In the genomic region with DNA sequence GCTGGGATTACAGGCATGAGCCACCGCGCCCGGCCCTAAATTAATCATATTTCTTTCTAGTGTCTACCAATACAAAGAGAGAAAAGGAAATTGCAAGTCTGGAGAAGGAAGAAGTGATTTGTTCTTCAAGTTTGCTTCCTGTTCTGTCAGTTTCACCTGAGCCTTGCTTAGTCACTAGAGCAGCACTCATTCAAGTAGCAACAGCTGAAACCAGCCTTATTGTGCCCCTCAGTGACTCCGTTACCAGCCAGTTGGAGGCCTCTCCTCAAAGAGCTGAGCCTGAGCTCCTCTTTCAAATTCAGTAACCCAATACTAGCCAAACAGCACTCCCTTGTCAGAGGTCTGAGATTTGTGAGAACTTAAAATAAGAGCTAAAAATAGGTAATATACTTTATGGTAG, we compare ENCODE assay signal across 13 cellular contexts. TPM values are rescaled to one million over a fixed set of nuclear protein-coding genes. Genes with fewer than 3 reads are reported as not detected.
A peak's percentile ranks its signal among the peaks of the same experiment; 100 is the strongest.
DNase-seq lines count a peak whose midpoint lies in the region; ATAC-seq and TF ChIP-seq lines count a peak whose summit lies in the region.
"Had no signal": no experiment of that assay in that cellular context is flagged by ENCODE, and none has a peak within 500 bp of the region (broad histone marks: within the 10 kb centered on the region; RNA-seq: fewer than 3 reads in every experiment).

No MANE protein-coding gene starts in this region.

- H3K9me2 ChIP-seq in DOHH2 (replicated peaks; ENCODE audit: control insufficient read depth, low read length) = no peaks in the 10 kb centered on the region

- peaks cover 100% of the 10 kb centered on the region for H3K79me2 ChIP-seq in DOHH2 (ENCODE audit: control insufficient read depth, low read length)

- TF ChIP-seq CTCF in DOHH2 (IDR thresholded peaks at IDR 0.05; ENCODE audit: low read depth, low read length, poor library complexity, severe bottlenecking) = no peak

- no peaks in the 10 kb centered on the region for H3K27me3 ChIP-seq in DOHH2 (ENCODE audit: control insufficient read depth, low read length)

- H3K27ac Mint-ChIP-seq in activated T-helper 17 cell treated with anti-CD3 and anti-CD28 coated beads, Interleukin-2, amount 50 U/mL, for 72 hours = no peak overlapping the region
- no peak overlapping the region for H3K27ac Mint-ChIP-seq in memory B cell

- 0 out of 2 replicates have a peak overlapping the region, but pooled peaks have one; percentile 24 for H3K4me2 ChIP-seq in DOHH2 (ENCODE audit: low read length)

- H3K4me1 ChIP-seq in DOHH2 (ENCODE audit: control insufficient read depth, low read length) = peaks cover 27% of the 10 kb centered on the region

- H3F3A ChIP-seq in DOHH2 (ENCODE audit: control insufficient read depth, insufficient read depth) = no peaks in the 10 kb centered on the region; the same call in 1 of the 2 replicates

- peaks cover 3% of the 10 kb centered on the region for H3K9me3 Mint-ChIP-seq in activated T-helper 17 cell treated with anti-CD3 and anti-CD28 coated beads, Interleukin-2, amount 50 U/mL, for 72 hours
- peaks cover 5% of the 10 kb centered on the region for H3K9me3 Mint-ChIP-seq in memory B cell

- peak; percentile 33 for DNase-seq in NCI-H128 (lab: John Stamatoyannopoulos, UW; ENCODE audit: unreplicated experiment)
- peak in 1 of 2 donors; percentile 21 for DNase-seq in memory B cell (ENCODE audit: low spot score in 2 of 2)
- no peak for DNase-seq in UCSD-AML1 (lab: John Stamatoyannopoulos, UW; ENCODE audit: unreplicated experiment)
- DNase-seq in NCI-H1105 (lab: John Stamatoyannopoulos, UW) = no peak
- DNase-seq: dermis blood vessel endothelial cell; stimulated activated CD4-positive, alpha-beta T cell treated with anti-CD3 and anti-CD28 coated beads, Interleukin-15, amount 100 ng/mL, for 24 hours had no signal

- H3K27me3 Mint-ChIP-seq in activated T-helper 17 cell treated with anti-CD3 and anti-CD28 coated beads, Interleukin-2, amount 50 U/mL, for 72 hours = peaks cover 10% of the 10 kb centered on the region
- no peaks in the 10 kb centered on the region for H3K27me3 Mint-ChIP-seq in memory B cell

- H3K9me3 ChIP-seq in DOHH2 (ENCODE audit: control insufficient read depth, insufficient read depth, low read length) = no peaks in the 10 kb centered on the region
- H3K9me3 ChIP-seq: prostate gland, thoracic aorta had no signal

- no peaks in the 10 kb centered on the region for H3K4me1 Mint-ChIP-seq in activated T-helper 17 cell treated with anti-CD3 and anti-CD28 coated beads, Interleukin-2, amount 50 U/mL, for 72 hours
- H3K4me1 Mint-ChIP-seq in memory B cell = peaks cover 32% of the 10 kb centered on the region

- H3K4me3 ChIP-seq in DOHH2 (ENCODE audit: low read length) = no peak overlapping the region
- H3K4me3 ChIP-seq: HAP-1, prostate gland, thoracic aorta had no signal

- H3K27ac ChIP-seq in DOHH2 (ENCODE audit: low read depth, low read length) = no peak overlapping the region
- H3K27ac ChIP-seq: prostate gland, thoracic aorta had no signal

- peaks cover 11% of the 10 kb centered on the region for H3K36me3 ChIP-seq in DOHH2 (ENCODE audit: control insufficient read depth, low read length)
- H3K36me3 ChIP-seq: prostate gland, thoracic aorta had no signal

- no peak overlapping the region for H3K4me3 Mint-ChIP-seq in activated T-helper 17 cell treated with anti-CD3 and anti-CD28 coated beads, Interleukin-2, amount 50 U/mL, for 72 hours
- H3K4me3 Mint-ChIP-seq in memory B cell = peak overlapping the region; percentile 14

- H4K20me1 ChIP-seq in DOHH2 (ENCODE audit: control insufficient read depth, insufficient read depth, low read depth, low read length) = peaks cover 10% of the 10 kb centered on the region; the same call in 1 of the 2 replicates

- peak; percentile 26 for ATAC-seq in activated T-helper 17 cell treated with anti-CD3 and anti-CD28 coated beads, Interleukin-2, amount 50 U/mL, for 72 hours (replicated peaks)
- peak; percentile 93 for ATAC-seq in memory B cell (ENCODE audit: low read depth)
- ATAC-seq in GM21723 (IDR thresholded peaks at IDR 0.05; ENCODE audit: unreplicated experiment) = no peak
- no peak for ATAC-seq in HG03460 (IDR thresholded peaks at IDR 0.05; ENCODE audit: unreplicated experiment)

- no peaks in the 10 kb centered on the region for H3K36me3 Mint-ChIP-seq in activated T-helper 17 cell treated with anti-CD3 and anti-CD28 coated beads, Interleukin-2, amount 50 U/mL, for 72 hours (ENCODE audit: low read depth)
- H3K36me3 Mint-ChIP-seq in memory B cell = peaks cover 5% of the 10 kb centered on the region

RNA-seq across cellular contexts. Expression of a gene that starts 17.4 kb away (rescaled TPM):
- total RNA-seq in activated T-helper 17 cell treated with anti-CD3 and anti-CD28 coated beads, Interleukin-2, amount 50 U/mL, for 72 hours = 1 to 10 TPM; 1.2 to 5.6 TPM

Comparison
In these comparisons a context has a peak if more than half of its experiments do, and no peak if none do; other contexts are left out.
1. ATAC-seq: peak in activated T-helper 17 cell treated with anti-CD3 and anti-CD28 coated beads, Interleukin-2, amount 50 U/mL, for 72 hours (single experiment) and memory B cell (single experiment); none in GM21723 (single experiment) and HG03460 (single experiment).